In the genomic region with DNA sequence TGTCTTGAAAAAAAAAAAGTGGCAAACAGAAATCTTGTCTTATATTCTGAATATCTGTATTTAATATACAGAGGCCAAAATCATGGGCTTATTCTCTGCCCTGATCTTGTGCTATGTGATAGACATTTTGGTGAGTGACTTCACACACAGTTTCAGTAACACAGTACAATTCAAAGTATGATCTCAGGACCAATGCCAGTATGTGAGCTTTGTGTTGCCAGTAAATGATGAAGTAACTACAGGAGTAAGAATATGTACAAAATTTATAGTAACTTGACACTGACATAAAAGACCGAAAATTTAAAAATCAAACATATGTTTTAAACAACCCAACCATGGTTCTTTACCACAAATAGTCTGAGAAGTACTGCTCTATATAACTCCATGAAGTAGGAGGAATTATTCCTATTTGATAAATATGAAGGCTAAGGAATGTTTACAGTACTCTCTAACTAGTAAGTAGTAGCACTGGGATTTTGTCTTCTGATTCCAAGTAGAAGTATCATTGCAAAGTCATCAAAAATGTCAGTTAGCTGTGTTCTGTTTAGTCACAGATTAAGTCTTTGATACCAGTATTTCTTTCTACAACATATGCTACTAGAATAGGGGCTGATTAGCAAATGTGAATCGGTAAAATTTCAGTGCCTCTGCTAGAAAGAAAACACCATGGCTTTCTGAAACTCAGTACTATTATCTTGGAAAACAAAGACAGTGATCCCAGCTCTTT, we compare ENCODE assay signal across 22 cellular contexts. TPM values are rescaled to one million over a fixed set of nuclear protein-coding genes. Genes with fewer than 3 reads are reported as not detected.
A peak's percentile ranks its signal among the peaks of the same experiment; 100 is the strongest.
DNase-seq lines count a peak whose midpoint lies in the region; TF ChIP-seq lines count a peak whose summit lies in the region.
"Had no signal": no experiment of that assay in that cellular context is flagged by ENCODE, and none has a peak within 500 bp of the region (broad histone marks: within the 10 kb centered on the region; RNA-seq: fewer than 3 reads in every experiment).

No MANE protein-coding gene starts in this region.

- H3K27me3 Mint-ChIP-seq in CD8-positive, alpha-beta memory T cell = no peaks in the 10 kb centered on the region
- H3K27me3 Mint-ChIP-seq in endothelial cell (ENCODE audit: unreplicated experiment) = peaks cover 7% of the 10 kb centered on the region

- no peaks in the 10 kb centered on the region for H3K9me3 ChIP-seq in CD8-positive, alpha-beta memory T cell (ENCODE audit: low read length)
- H3K9me3 ChIP-seq: MG63, SJCRH30 had no signal

- H3K4me1 Mint-ChIP-seq in CD8-positive, alpha-beta memory T cell = peaks cover 45 to 70% (median 57%) of the 10 kb centered on the region in 3 donors
- peaks cover 47% of the 10 kb centered on the region for H3K4me1 Mint-ChIP-seq in endothelial cell (ENCODE audit: unreplicated experiment)

- H3K27ac ChIP-seq in CD8-positive, alpha-beta memory T cell (ENCODE audit: low read depth, low read length) = peak overlapping the region; percentile 13
- H3K27ac ChIP-seq: PC-9, SJCRH30 had no signal

- H3K27me3 ChIP-seq in CD8-positive, alpha-beta memory T cell (ENCODE audit: insufficient read depth, low read length, poor library complexity, severe bottlenecking) = no peaks in the 10 kb centered on the region
- H3K27me3 ChIP-seq: MG63, SJCRH30 had no signal

- no peak overlapping the region for H3K4me3 Mint-ChIP-seq in CD8-positive, alpha-beta memory T cell
- peak overlapping the region; percentile 37 for H3K4me3 Mint-ChIP-seq in endothelial cell (ENCODE audit: unreplicated experiment)
- H3K4me3 Mint-ChIP-seq: CD8-positive, alpha-beta T cell had no signal

- H3K36me3 Mint-ChIP-seq in CD8-positive, alpha-beta memory T cell = peaks cover 8 to 43% (median 20%) of the 10 kb centered on the region in 3 donors
- peaks cover 8% of the 10 kb centered on the region for H3K36me3 Mint-ChIP-seq in endothelial cell (ENCODE audit: low read depth, unreplicated experiment)

- H3K36me3 ChIP-seq in CD8-positive, alpha-beta memory T cell (ENCODE audit: insufficient read depth, low read length) = no peaks in the 10 kb centered on the region

- no peaks in the 10 kb centered on the region for H3K9me3 Mint-ChIP-seq in CD8-positive, alpha-beta memory T cell
- H3K9me3 Mint-ChIP-seq in endothelial cell (ENCODE audit: unreplicated experiment) = no peaks in the 10 kb centered on the region
- H3K9me3 Mint-ChIP-seq: CD8-positive, alpha-beta T cell had no signal

- POLR2A ChIA-PET in CD8-positive, alpha-beta memory T cell (lab: Charles Lee) = interaction anchor here (0.5 kb wide), 1 partner anchor 67 kb away, joined by 3 read pairs; no protein-coding TSS in a partner anchor

- H3K4me3 ChIP-seq in CD8-positive, alpha-beta memory T cell (ENCODE audit: low read length) = no peak overlapping the region
- H3K4me3 ChIP-seq: MG63, PC-9, SJCRH30 had no signal

- CTCF ChIA-PET in CD8-positive, alpha-beta memory T cell (lab: Charles Lee) = no interaction called here

- H3K4me1 ChIP-seq in CD8-positive, alpha-beta memory T cell (ENCODE audit: insufficient read depth, low read length) = peaks cover 51% of the 10 kb centered on the region

- no peak for DNase-seq in CD8-positive, alpha-beta memory T cell
- peak; percentile 61 for DNase-seq in OCI-M1 (lab: John Stamatoyannopoulos, UW)
- no peak for DNase-seq in endothelial cell (ENCODE audit: low spot score)
- DNase-seq in iris pigment epithelial cell (ENCODE audit: low read depth) = peak; percentile 66
- DNase-seq in stimulated activated CD8-positive, alpha-beta memory T cell treated with anti-CD3 and anti-CD28 coated beads, Interleukin-4, amount 100 ng/mL, for 48 hours = no peak
- no peak for DNase-seq in T-helper 9 cell
- no peak for DNase-seq in GF-D8 (lab: John Stamatoyannopoulos, UW)
- DNase-seq: C1 segment of cervical spinal cord; CD8-positive, alpha-beta T cell; DMS 273 treated with DMSO at 0.1 percent for 48 hours; DMS79 treated with DMSO at 0.1 percent for 48 hours; KG1; MG63; NCI-H1105 treated with DMSO at 0.1 percent for 48 hours; NCI-H146; NCI-H1930; NCI-H2107; NCI-H524 treated with DMSO at 0.1 percent for 48 hours; NCI-H774; NK-92 treated with Interleukin-12 subunit alpha and Interleukin-12 subunit beta, amount 100 ng/mL, for 24 hours; SJCRH30 had no signal

- TF ChIP-seq CTCF in endothelial cell (IDR thresholded peaks at IDR 0.05; ENCODE audit: unreplicated experiment) = no peak

- peak overlapping the region in 2 of 8 donors; percentile 8 to 57 for H3K27ac Mint-ChIP-seq in CD8-positive, alpha-beta memory T cell
- H3K27ac Mint-ChIP-seq in endothelial cell (ENCODE audit: unreplicated experiment) = no peak overlapping the region

RNA-seq across cellular contexts. Expression of a gene that starts 25.3 kb away (rescaled TPM):
- total RNA-seq in CD8-positive, alpha-beta memory T cell = 10 to 100 TPM; 58.5 to 68.6 TPM
- 38.6 TPM for polyA plus RNA-seq in CD8-positive, alpha-beta memory T cell
- total RNA-seq in endothelial cell (ENCODE audit: unreplicated experiment) = 42.2 TPM

Comparison
In these comparisons a context has a peak if more than half of its experiments do, and no peak if none do; other contexts are left out.
1. DNase-seq: peak in OCI-M1 (single experiment) and iris pigment epithelial cell (single experiment); none in CD8-positive, alpha-beta memory T cell (0 of 5), endothelial cell (single experiment), stimulated activated CD8-positive, alpha-beta memory T cell treated with anti-CD3 and anti-CD28 coated beads, Interleukin-4, amount 100 ng/mL, for 48 hours (single experiment), T-helper 9 cell (single experiment) and GF-D8 (single experiment).